1 cellular context compared by ENCODE assay signal in genomic region chr3:137792633-137793271, GRCh38.
TF ChIP-seq lines count a peak whose summit lies in the region.

No MANE protein-coding gene starts in this region.

TF ChIP-seq in A549, 52 proteins besides CTCF, POLR2A, EP300 and RAD21 (continued from another document):
- TF ChIP-seq, protein P1, sequence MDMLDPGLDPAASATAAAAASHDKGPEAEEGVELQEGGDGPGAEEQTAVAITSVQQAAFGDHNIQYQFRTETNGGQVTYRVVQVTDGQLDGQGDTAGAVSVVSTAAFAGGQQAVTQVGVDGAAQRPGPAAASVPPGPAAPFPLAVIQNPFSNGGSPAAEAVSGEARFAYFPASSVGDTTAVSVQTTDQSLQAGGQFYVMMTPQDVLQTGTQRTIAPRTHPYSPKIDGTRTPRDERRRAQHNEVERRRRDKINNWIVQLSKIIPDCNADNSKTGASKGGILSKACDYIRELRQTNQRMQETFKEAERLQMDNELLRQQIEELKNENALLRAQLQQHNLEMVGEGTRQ (IDR thresholded peaks at IDR 0.05): no peak
- TF ChIP-seq ZC3H11A (IDR thresholded peaks at IDR 0.05) (no peak), EHMT2 (IDR thresholded peaks at IDR 0.05; ENCODE audit: low read depth) (no peak), EHF (CRISPR knock-in tag; IDR thresholded peaks at IDR 0.05) (no peak), RARB (CRISPR knock-in tag; IDR thresholded peaks at IDR 0.05) (no peak), SMC3 (IDR thresholded peaks at IDR 0.05) (no peak), TFCP2L1 (CRISPR knock-in tag; IDR thresholded peaks at IDR 0.05) (no peak), HOXB13 (CRISPR knock-in tag; IDR thresholded peaks at IDR 0.05; ENCODE audit: low read depth) (no peak)
